In the genomic region with DNA sequence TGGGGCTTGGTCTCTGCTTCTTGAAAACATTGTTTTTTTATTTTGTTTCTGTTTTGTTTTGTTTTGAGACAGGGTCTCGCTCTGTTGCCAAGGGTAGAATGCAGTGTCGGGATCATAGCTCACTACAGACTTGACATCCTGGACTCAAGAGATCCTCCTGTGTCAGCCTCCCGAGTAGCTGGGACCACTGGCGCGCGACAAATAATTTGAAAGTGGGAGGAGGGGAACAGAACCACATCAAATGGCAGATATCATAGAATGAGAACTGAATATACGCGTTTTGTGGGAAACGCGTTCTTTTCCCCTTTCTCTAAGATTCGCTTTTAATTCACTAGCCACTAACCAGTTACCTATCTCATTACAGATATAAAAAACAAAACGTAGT, we compare ENCODE assay signal across 7 cellular contexts. TPM values are rescaled to one million over a fixed set of nuclear protein-coding genes. Genes with fewer than 3 reads are reported as not detected.
DNase-seq lines count a peak whose midpoint lies in the region; ATAC-seq, FAIRE-seq and TF ChIP-seq lines count a peak whose summit lies in the region.

No MANE protein-coding gene starts in this region.

- H2AFZ ChIP-seq in HCT116 (ENCODE audit: low read depth, low read length, poor library complexity, severe bottlenecking) = peak overlapping the region; percentile 29

- no peak for TF ChIP-seq CTCF in HCT116 (IDR thresholded peaks at IDR 0.05 in 2 of 3, conservative IDR thresholded peaks at IDR 0.05 in 1 of 3; ENCODE audit: borderline replicate concordance in 1 of 3, insufficient read depth in 1 of 3, low read depth in 2 of 3, low read length in 2 of 3)

- no peak for FAIRE-seq in small intestine (lab: Jason Lieb, UNC)

- no peaks in the 10 kb centered on the region for H3K9me3 ChIP-seq in HCT116 (ENCODE audit: control insufficient read depth in 1 of 2, insufficient read depth in 1 of 2, low read depth in 1 of 2, low read length in 2 of 2)
- no peaks in the 10 kb centered on the region for H3K9me3 ChIP-seq in small intestine (ENCODE audit: control insufficient read depth, low read depth)

- CTCF ChIA-PET in HCT116 (lab: Charles Lee) = interaction anchor here (0.6 to 1.9 kb wide), 13 partner anchors 9 to 227 kb away, joined by 3 to 10 read pairs (median 4); no protein-coding TSS in a partner anchor
- CTCF ChIA-PET in activated CD4-positive, alpha-beta memory T cell treated with anti-CD3 and anti-CD28 coated beads, Interleukin-2, amount 10 ng/mL, durations not matched to agents 7 days and 5 days (lab: Charles Lee) = interaction anchor here (0.7 to 2.9 kb wide), 31 partner anchors 8 to 892 kb away, joined by 3 to 19 read pairs (median 4); no protein-coding TSS in a partner anchor

- DNase-seq in HCT116 (ENCODE audit: low read depth, low spot score) (no peak), left ventricle myocardium superior (no peak), small intestine (no peak), NCI-H82 (lab: John Stamatoyannopoulos, UW) (no peak), AG20443 (ENCODE audit: low spot score) (no peak)
- DNase-seq in activated CD4-positive, alpha-beta memory T cell treated with anti-CD3 and anti-CD28 coated beads, Interleukin-2, amount 10 ng/mL, durations not matched to agents 7 days and 5 days = no peak

- no peak for TF ChIP-seq RAD21 in HCT116 (IDR thresholded peaks at IDR 0.05; ENCODE audit: low read depth)

- H3K27me3 Mint-ChIP-seq in activated CD4-positive, alpha-beta memory T cell treated with anti-CD3 and anti-CD28 coated beads, Interleukin-2, amount 10 ng/mL, durations not matched to agents 7 days and 5 days = peaks cover 17% of the 10 kb centered on the region

- peak overlapping the region; percentile 78 for H3K27ac Mint-ChIP-seq in activated CD4-positive, alpha-beta memory T cell treated with anti-CD3 and anti-CD28 coated beads, Interleukin-2, amount 10 ng/mL, durations not matched to agents 7 days and 5 days

- H3K36me3 Mint-ChIP-seq in activated CD4-positive, alpha-beta memory T cell treated with anti-CD3 and anti-CD28 coated beads, Interleukin-2, amount 10 ng/mL, durations not matched to agents 7 days and 5 days (ENCODE audit: low read depth) = peaks cover 6% of the 10 kb centered on the region

- H3K9ac ChIP-seq in HCT116 (ENCODE audit: low read length) = peak overlapping the region; percentile 72; the same call in 1 of the 2 replicates

- H4K20me1 ChIP-seq in HCT116 (ENCODE audit: insufficient read depth) = no peaks in the 10 kb centered on the region

- TF ChIP-seq POLR2A in HCT116 (IDR thresholded peaks at IDR 0.05; ENCODE audit: borderline replicate concordance, extremely low read depth, insufficient read depth, insufficient read length) = no peak

- H3K9me3 Mint-ChIP-seq in activated CD4-positive, alpha-beta memory T cell treated with anti-CD3 and anti-CD28 coated beads, Interleukin-2, amount 10 ng/mL, durations not matched to agents 7 days and 5 days = no peaks in the 10 kb centered on the region

- no peak overlapping the region for H3K27ac ChIP-seq in HCT116 (ENCODE audit: low read depth, low read length)
- peak overlapping the region; percentile 68 to 96 for H3K27ac ChIP-seq in small intestine (ENCODE audit: low read depth in 1 of 2, low read length in 1 of 2)

- no peaks in the 10 kb centered on the region for H3K79me2 ChIP-seq in HCT116 (ENCODE audit: insufficient read depth, low read length)

- intact Hi-C loops in HCT116 (cut with micrococcal nuclease) (no loop called here), left ventricle myocardium superior (cut with micrococcal nuclease) (no loop called here)

- no peaks in the 10 kb centered on the region for H3K9me2 ChIP-seq in HCT116 (ENCODE audit: insufficient read depth)

- 2 to 9% (median 5%) methylated on average over 12 of the region's 12 CpGs for WGBS in small intestine, 3 donors

- H3K4me3 ChIP-seq in HCT116 (replicated peaks in 1 of 2; ENCODE audit: low read depth in 1 of 2, low read length in 2 of 2) (peak overlapping the region; percentile 69 to 91), small intestine (ENCODE audit: low read depth in 1 of 2, low read length in 2 of 2) (peak overlapping the region; percentile 2 to 72)

- peaks cover 31% of the 10 kb centered on the region for H3K4me1 Mint-ChIP-seq in activated CD4-positive, alpha-beta memory T cell treated with anti-CD3 and anti-CD28 coated beads, Interleukin-2, amount 10 ng/mL, durations not matched to agents 7 days and 5 days

- no TSS peak for BruUV-seq in HCT116 (replicated peaks; lab: Mats Ljungman, UMichigan)

- POLR2A ChIA-PET in HCT116 (lab: Charles Lee) = interaction anchor here (1.0 to 1.1 kb wide), 2 partner anchors 8 to 65 kb away, joined by 3 read pairs; no protein-coding TSS in a partner anchor
- POLR2A ChIA-PET in activated CD4-positive, alpha-beta memory T cell treated with anti-CD3 and anti-CD28 coated beads, Interleukin-2, amount 10 ng/mL, durations not matched to agents 7 days and 5 days (lab: Charles Lee) = interaction anchor here (0.7 to 2.6 kb wide), 16 partner anchors 8 to 1131 kb away, joined by 3 to 9 read pairs (median 4); no protein-coding TSS in a partner anchor

- peak overlapping the region; percentile 84 for H3K4me3 Mint-ChIP-seq in activated CD4-positive, alpha-beta memory T cell treated with anti-CD3 and anti-CD28 coated beads, Interleukin-2, amount 10 ng/mL, durations not matched to agents 7 days and 5 days

- ATAC-seq in HCT116 (no peak; the same call in 1 of the 2 replicates), left ventricle myocardium superior (peak; percentile 4), HG03108 (IDR thresholded peaks at IDR 0.05; ENCODE audit: unreplicated experiment) (no peak)

- H3K4me1 ChIP-seq in HCT116 (ENCODE audit: control insufficient read depth in 1 of 2, insufficient read depth in 2 of 2, low read length in 2 of 2) = peaks cover 3 to 19% of the 10 kb centered on the region in 2 experiments; a peak in 3 of 4 replicates
- peaks cover 0 to 2% of the 10 kb centered on the region in 2 donors for H3K4me1 ChIP-seq in small intestine (ENCODE audit: control insufficient read depth in 2 of 2, insufficient read depth in 1 of 2, low read depth in 1 of 2, low read length in 1 of 2)

- RAD21 ChIA-PET in HCT116 (lab: Charles Lee; ENCODE audit: low non-redundant PET in 1 of 2, low total read pairs in 2 of 2, uncharacterized antibody in 2 of 2, unreplicated experiment in 2 of 2) = no interaction called here

- H3K36me3 ChIP-seq in HCT116 (ENCODE audit: control insufficient read depth in 1 of 2, insufficient read depth in 2 of 2, low read length in 2 of 2) (no peaks in the 10 kb centered on the region), small intestine (ENCODE audit: control insufficient read depth in 2 of 2, insufficient read depth in 2 of 2, low read length in 2 of 2) (no peaks in the 10 kb centered on the region)

- H3K4me2 ChIP-seq in HCT116 (ENCODE audit: low read length) = peak overlapping the region; percentile 93

- H3K27me3 ChIP-seq in HCT116 (ENCODE audit: insufficient read depth, low read length) (no peaks in the 10 kb centered on the region), small intestine (ENCODE audit: control insufficient read depth in 2 of 2, insufficient read depth in 2 of 2, low read length in 2 of 2) (no peaks in the 10 kb centered on the region)

TF ChIP-seq in HCT116, 20 proteins besides CTCF, POLR2A, EP300 and RAD21 (continues in another document):
- TF ChIP-seq POLR2AphosphoS5 (IDR thresholded peaks at IDR 0.05; ENCODE audit: low read depth, low read length) = no peak
- no peak for TF ChIP-seq FOSL1 (IDR thresholded peaks at IDR 0.05; ENCODE audit: low read depth)
- no peak for TF ChIP-seq CEBPB (IDR thresholded peaks at IDR 0.05; ENCODE audit: low read depth)
- TF ChIP-seq SRF (IDR thresholded peaks at IDR 0.05; ENCODE audit: low read depth) = no peak
- TF ChIP-seq, protein P1, sequence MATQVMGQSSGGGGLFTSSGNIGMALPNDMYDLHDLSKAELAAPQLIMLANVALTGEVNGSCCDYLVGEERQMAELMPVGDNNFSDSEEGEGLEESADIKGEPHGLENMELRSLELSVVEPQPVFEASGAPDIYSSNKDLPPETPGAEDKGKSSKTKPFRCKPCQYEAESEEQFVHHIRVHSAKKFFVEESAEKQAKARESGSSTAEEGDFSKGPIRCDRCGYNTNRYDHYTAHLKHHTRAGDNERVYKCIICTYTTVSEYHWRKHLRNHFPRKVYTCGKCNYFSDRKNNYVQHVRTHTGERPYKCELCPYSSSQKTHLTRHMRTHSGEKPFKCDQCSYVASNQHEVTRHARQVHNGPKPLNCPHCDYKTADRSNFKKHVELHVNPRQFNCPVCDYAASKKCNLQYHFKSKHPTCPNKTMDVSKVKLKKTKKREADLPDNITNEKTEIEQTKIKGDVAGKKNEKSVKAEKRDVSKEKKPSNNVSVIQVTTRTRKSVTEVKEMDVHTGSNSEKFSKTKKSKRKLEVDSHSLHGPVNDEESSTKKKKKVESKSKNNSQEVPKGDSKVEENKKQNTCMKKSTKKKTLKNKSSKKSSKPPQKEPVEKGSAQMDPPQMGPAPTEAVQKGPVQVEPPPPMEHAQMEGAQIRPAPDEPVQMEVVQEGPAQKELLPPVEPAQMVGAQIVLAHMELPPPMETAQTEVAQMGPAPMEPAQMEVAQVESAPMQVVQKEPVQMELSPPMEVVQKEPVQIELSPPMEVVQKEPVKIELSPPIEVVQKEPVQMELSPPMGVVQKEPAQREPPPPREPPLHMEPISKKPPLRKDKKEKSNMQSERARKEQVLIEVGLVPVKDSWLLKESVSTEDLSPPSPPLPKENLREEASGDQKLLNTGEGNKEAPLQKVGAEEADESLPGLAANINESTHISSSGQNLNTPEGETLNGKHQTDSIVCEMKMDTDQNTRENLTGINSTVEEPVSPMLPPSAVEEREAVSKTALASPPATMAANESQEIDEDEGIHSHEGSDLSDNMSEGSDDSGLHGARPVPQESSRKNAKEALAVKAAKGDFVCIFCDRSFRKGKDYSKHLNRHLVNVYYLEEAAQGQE (IDR thresholded peaks at IDR 0.05; ENCODE audit: low read depth) = no peak
- no peak for TF ChIP-seq SP1 (IDR thresholded peaks at IDR 0.05; ENCODE audit: low read depth)
- TF ChIP-seq MAX (IDR thresholded peaks at IDR 0.05) = no peak
- no peak for TF ChIP-seq YY1 (IDR thresholded peaks at IDR 0.05; ENCODE audit: extremely low read depth, insufficient replicate concordance, low read depth, low read length)

RNA-seq across cellular contexts. Expression of gene VPS13C, which starts 0.6 kb away (rescaled TPM):
- total RNA-seq in HCT116 (2021; ENCODE audit: unreplicated experiment) (18.6 TPM), left ventricle myocardium superior (38.6 TPM)
- polyA plus RNA-seq in HCT116 (2012) = 4.1 and 5.0 TPM in 2 replicates
- total RNA-seq in activated CD4-positive, alpha-beta memory T cell treated with anti-CD3 and anti-CD28 coated beads, Interleukin-2, amount 10 ng/mL, durations not matched to agents 7 days and 5 days = 10 to 100 TPM; 63.6 to 76.7 TPM
- polyA plus RNA-seq in small intestine = 10 to 100 TPM in 1 of 3 donors, 1 to 10 TPM in 2; 7.3 to 14.0 (median 9.2) TPM

RNA-seq across cellular contexts. Expression of gene C2CD4A, which starts 5.9 kb away (rescaled TPM):
- total RNA-seq in HCT116 (2021; ENCODE audit: unreplicated experiment) (not detected), left ventricle myocardium superior (not detected)
- not detected in 2 replicates for polyA plus RNA-seq in HCT116 (2012)
- under 1 TPM; 0.23 to 0.40 TPM for total RNA-seq in activated CD4-positive, alpha-beta memory T cell treated with anti-CD3 and anti-CD28 coated beads, Interleukin-2, amount 10 ng/mL, durations not matched to agents 7 days and 5 days
- polyA plus RNA-seq in small intestine = 1 to 10 TPM in 1 of 3 donors, not detected in 2; 2.3 TPM
